In genomic region chr20:62914436-62914835, GRCh38 we compare ENCODE assay signal across 20 cellular contexts. TPM values are rescaled to one million over a fixed set of nuclear protein-coding genes. Genes with fewer than 3 reads are reported as not detected.
DNase-seq lines count a peak whose midpoint lies in the region; ATAC-seq, FAIRE-seq and TF ChIP-seq lines count a peak whose summit lies in the region.
"Had no signal": no experiment of that assay in that cellular context is flagged by ENCODE, and none has a peak within 500 bp of the region (broad histone marks: within the 10 kb centered on the region; RNA-seq: fewer than 3 reads in every experiment).

No MANE protein-coding gene starts in this region.

- no peak overlapping the region for H2BK12ac ChIP-seq in H1 (ENCODE audit: low read depth, low read length)

- WGBS in H1 (ENCODE audit: extremely low coverage in 1 of 2, insufficient coverage in 1 of 2, insufficient read length in 1 of 2, insufficient replicate concordance in 2 of 2, low coverage in 1 of 2, low lambda C conversion rate in 2 of 2, missing lambda C conversion rate in 1 of 2), 2 experiments, result 90% methylated on average over 9 of the region's 9 CpGs; no CpG with 5 or more reads in 1 of the 2 experiments

- no peaks in the 10 kb centered on the region for H3K23me2 ChIP-seq in H1 (ENCODE audit: low read depth, low read length)

- H3K4me1 ChIP-seq in BLaER1 treated with 17β-estradiol and CSF1 and Interleukin-3, amounts not matched to agents 10 nM and 100 nM, result peaks cover 48 to 68% (median 58%) of the 10 kb centered on the region in 10 experiments
- peaks cover 25% of the 10 kb centered on the region for H3K4me1 ChIP-seq in RWPE2 (ENCODE audit: insufficient read depth, poor library complexity, severe bottlenecking)
- peaks cover 11 to 33% (median 28%) of the 10 kb centered on the region in 4 experiments; a peak in 6 of 7 replicates for H3K4me1 ChIP-seq in H1 (replicated peaks in 1 of 4; ENCODE audit: control insufficient read depth in 3 of 4, insufficient read depth in 4 of 4, low read length in 3 of 4)
- H3K4me1 ChIP-seq in naive thymus-derived CD4-positive, alpha-beta T cell (ENCODE audit: control insufficient read depth in 2 of 2, insufficient read depth in 2 of 2, low read length in 2 of 2), result peaks cover 48 to 49% of the 10 kb centered on the region in 2 donors
- no peaks in the 10 kb centered on the region for H3K4me1 ChIP-seq in foreskin keratinocyte

- no peak overlapping the region for H3K23ac ChIP-seq in H1 (ENCODE audit: insufficient read length)

- H3K4ac ChIP-seq in H1 (replicated peaks; ENCODE audit: insufficient read length, low read depth, low read length), result no peak overlapping the region

- peak overlapping the region in 4 of 9 donors; percentile 51 to 83 (median 80) for H3K27ac Mint-ChIP-seq in naive thymus-derived CD4-positive, alpha-beta T cell

- CTCF ChIA-PET in H1 (lab: Charles Lee; ENCODE audit: partially characterized antibody), result interaction anchor here (0.6 to 4.0 kb wide), 12 partner anchors 9 to 362 kb away, joined by 3 to 35 read pairs (median 4); no protein-coding TSS in a partner anchor
- CTCF ChIA-PET in naive thymus-derived CD4-positive, alpha-beta T cell (lab: Charles Lee), result interaction anchor here (0.7 to 13.0 kb wide), 3 partner anchors 14 to 599 kb away, joined by 3 to 102 read pairs (median 4); no protein-coding TSS in a partner anchor

- H3K9me3 ChIP-seq in BLaER1 treated with 17β-estradiol and CSF1 and Interleukin-3, amounts not matched to agents 10 nM and 100 nM (replicated peaks in 1 of 11), result no peaks in the 10 kb centered on the region
- no peaks in the 10 kb centered on the region for H3K9me3 ChIP-seq in RWPE2 (ENCODE audit: severe bottlenecking)
- no peaks in the 10 kb centered on the region for H3K9me3 ChIP-seq in H1 (ENCODE audit: insufficient read depth in 2 of 2, low read depth in 1 of 2, low read length in 1 of 2)
- H3K9me3 ChIP-seq in naive thymus-derived CD4-positive, alpha-beta T cell (ENCODE audit: control insufficient read depth in 2 of 3, low read length in 3 of 3), result no peaks in the 10 kb centered on the region
- H3K9me3 ChIP-seq: body of pancreas had no signal

- no peak for TF ChIP-seq EP300 in H1 (IDR thresholded peaks at IDR 0.05; ENCODE audit: borderline replicate concordance in 1 of 2, low read depth in 2 of 2, low read length in 2 of 2)

- intact Hi-C loops in naive thymus-derived CD4-positive, alpha-beta T cell (cut with micrococcal nuclease), result no loop called here

- H3K56ac ChIP-seq in H1 (replicated peaks; ENCODE audit: insufficient read length, low read depth, low read length), result no peak overlapping the region

- no peak overlapping the region for H2BK20ac ChIP-seq in H1 (ENCODE audit: low read length)

- no peaks in the 10 kb centered on the region for H3K27me3 ChIP-seq in BLaER1 treated with 17β-estradiol and CSF1 and Interleukin-3, amounts not matched to agents 10 nM and 100 nM
- H3K27me3 ChIP-seq in RWPE2 (ENCODE audit: insufficient read depth, poor library complexity, severe bottlenecking), result no peaks in the 10 kb centered on the region
- no peaks in the 10 kb centered on the region for H3K27me3 ChIP-seq in H1 (replicated peaks in 1 of 4; ENCODE audit: control insufficient read depth in 3 of 4, extremely low read depth in 1 of 4, insufficient read depth in 3 of 4, low read length in 3 of 4)
- no peaks in the 10 kb centered on the region for H3K27me3 ChIP-seq in naive thymus-derived CD4-positive, alpha-beta T cell (ENCODE audit: control insufficient read depth in 2 of 2, insufficient read depth in 2 of 2, low read length in 2 of 2)
- no peaks in the 10 kb centered on the region for H3K27me3 ChIP-seq in foreskin keratinocyte
- H3K27me3 ChIP-seq: body of pancreas had no signal

- H3K79me2 ChIP-seq in H1 (ENCODE audit: control insufficient read depth in 1 of 2, insufficient read depth in 2 of 2, low read length in 2 of 2), result peaks cover 52 to 99% of the 10 kb centered on the region in 2 experiments

- H3K4me3 ChIP-seq in BLaER1 treated with 17β-estradiol and CSF1 and Interleukin-3, amounts not matched to agents 10 nM and 100 nM, result no peak overlapping the region
- H3K4me3 ChIP-seq in RWPE2 (ENCODE audit: severe bottlenecking) (no peak overlapping the region), H1 (ENCODE audit: extremely low read depth in 1 of 4, insufficient read depth in 2 of 4, low read depth in 3 of 4, low read length in 4 of 4) (no peak overlapping the region)
- H3K4me3 ChIP-seq in naive thymus-derived CD4-positive, alpha-beta T cell (ENCODE audit: low read length), result no peak overlapping the region
- H3K4me3 ChIP-seq: body of pancreas, GM12878 had no signal

- no peak overlapping the region for H3K14ac ChIP-seq in H1 (ENCODE audit: insufficient read length)

- H3K9ac ChIP-seq in BLaER1 treated with 17β-estradiol and CSF1 and Interleukin-3, amounts not matched to agents 10 nM and 100 nM, result peak overlapping the region in 8 of 11 experiments; percentile 14 to 49 (median 34); a peak in 7 of 22 replicates
- no peak overlapping the region; a peak in 1 of 7 replicates for H3K9ac ChIP-seq in H1 (replicated peaks in 1 of 4; ENCODE audit: extremely low read depth in 1 of 4, low read depth in 3 of 4, low read length in 3 of 4)

- peak overlapping the region in 6 of 10 donors; percentile 19 to 90 (median 54) for H3K4me3 Mint-ChIP-seq in naive thymus-derived CD4-positive, alpha-beta T cell
- H3K4me3 Mint-ChIP-seq: activated B cell treated with CpG ODN at 0.5 μM for 24 hours; T-helper 1 cell treated with Interleukin-12 subunit alpha and Interleukin-12 subunit beta and Interleukin-4 antibody, amounts not matched to agents 30 μg/mL and 1 μg/mL, for 36 hours had no signal

- no peaks in the 10 kb centered on the region for H3K27me3 Mint-ChIP-seq in naive thymus-derived CD4-positive, alpha-beta T cell
- H3K27me3 Mint-ChIP-seq: activated B cell treated with CpG ODN at 0.5 μM for 24 hours had no signal

- no peak overlapping the region for H2AFZ ChIP-seq in H1 (ENCODE audit: low read length)

- FAIRE-seq in H1 (lab: Jason Lieb, UNC), result no peak
- FAIRE-seq: G401.6, GM12878 had no signal

- peaks cover 6 to 31% (median 15%) of the 10 kb centered on the region in 5 donors for H3K36me3 Mint-ChIP-seq in naive thymus-derived CD4-positive, alpha-beta T cell

- H2BK120ac ChIP-seq in H1 (replicated peaks; ENCODE audit: low read depth, low read length), result no peak overlapping the region

- no peak overlapping the region for H4K8ac ChIP-seq in H1 (ENCODE audit: extremely low read depth, insufficient read depth, low read length)

- H2BK5ac ChIP-seq in H1 (ENCODE audit: low read depth, low read length), result no peak overlapping the region

- no peaks in the 10 kb centered on the region for H3K9me3 Mint-ChIP-seq in naive thymus-derived CD4-positive, alpha-beta T cell
- H3K9me3 Mint-ChIP-seq: activated B cell treated with CpG ODN at 0.5 μM for 24 hours; nephron progenitor cell; T-helper 1 cell treated with Interleukin-12 subunit alpha and Interleukin-12 subunit beta and Interleukin-4 antibody, amounts not matched to agents 30 μg/mL and 1 μg/mL, for 36 hours had no signal

- POLR2A ChIA-PET in H1 (lab: Charles Lee; ENCODE audit: partially characterized antibody), result interaction anchor here (0.7 to 20.3 kb wide), 6 partner anchors 11 to 52 kb away, joined by 3 to 363 read pairs (median 28); partner anchors contain the start of genes DIDO1 and GID8
- POLR2A ChIA-PET in naive thymus-derived CD4-positive, alpha-beta T cell (lab: Charles Lee), result interaction anchor here (0.6 to 5.0 kb wide), 3 partner anchors 11 to 443 kb away, joined by 3 to 25 read pairs (median 3); partner anchors contain the start of gene DIDO1

- H3K4me2 ChIP-seq in BLaER1 treated with 17β-estradiol and CSF1 and Interleukin-3, amounts not matched to agents 10 nM and 100 nM, result peak overlapping the region in 10 of 11 experiments; percentile 39 to 85 (median 64); a peak in 17 of 22 replicates
- H3K4me2 ChIP-seq in H1 (ENCODE audit: insufficient read depth in 1 of 2, low read depth in 2 of 2, low read length in 2 of 2), result peak overlapping the region in 1 of 2 experiments; percentile 75; a peak in 1 of 4 replicates

- peaks cover 100% of the 10 kb centered on the region in 11 experiments for H4K20me1 ChIP-seq in BLaER1 treated with 17β-estradiol and CSF1 and Interleukin-3, amounts not matched to agents 10 nM and 100 nM
- peaks cover 60 to 65% of the 10 kb centered on the region in 2 experiments for H4K20me1 ChIP-seq in H1 (replicated peaks in 1 of 2; ENCODE audit: control insufficient read depth in 1 of 2, insufficient read depth in 2 of 2, low read length in 2 of 2)

- no peak overlapping the region for H2BK15ac ChIP-seq in H1 (ENCODE audit: low read length)

- H3K4me1 Mint-ChIP-seq in naive thymus-derived CD4-positive, alpha-beta T cell, result peaks cover 52 to 90% (median 80%) of the 10 kb centered on the region in 7 donors

- H3K27ac ChIP-seq in BLaER1 treated with 17β-estradiol and CSF1 and Interleukin-3, amounts not matched to agents 10 nM and 100 nM, result peak overlapping the region in 5 of 11 experiments; percentile 7 to 68 (median 40); a peak in 6 of 22 replicates
- no peak overlapping the region for H3K27ac ChIP-seq in RWPE2 (ENCODE audit: poor library complexity, severe bottlenecking)
- H3K27ac ChIP-seq in H1 (ENCODE audit: low read depth, low read length), result peak overlapping the region; percentile 35; the same call in 1 of the 2 replicates
- H3K27ac ChIP-seq in naive thymus-derived CD4-positive, alpha-beta T cell (ENCODE audit: low read depth, low read length), result no peak overlapping the region
- no peak overlapping the region for H3K27ac ChIP-seq in foreskin keratinocyte
- H3K27ac ChIP-seq: body of pancreas had no signal

- DNase-seq in RWPE2 (ENCODE audit: low spot score) (peak; percentile 78), H1 (ENCODE audit: low read depth in 1 of 2, low spot score in 2 of 2) (no peak), foreskin keratinocyte (no peak), SW480 (ENCODE audit: low spot score) (no peak), DMS53 (lab: John Stamatoyannopoulos, UW) (no peak)
- DNase-seq in naive thymus-derived CD4-positive, alpha-beta T cell, result no peak
- DNase-seq: activated B cell treated with CpG ODN at 0.5 μM for 24 hours, activated gamma-delta T cell, COR-L47, foreskin melanocyte, Karpas-422, NCI-H1417 treated with DMSO at 0.1 percent for 48 hours, RPMI8226 had no signal

- TF ChIP-seq CTCF in RWPE2 (IDR thresholded peaks at IDR 0.05; ENCODE audit: poor library complexity, severe bottlenecking), result no peak
- no peak for TF ChIP-seq CTCF in H1 (IDR thresholded peaks at IDR 0.05; ENCODE audit: control extremely low read depth in 1 of 3, insufficient read depth in 1 of 3, low read depth in 1 of 3, low read length in 3 of 3)
- TF ChIP-seq CTCF in foreskin keratinocyte (conservative IDR thresholded peaks at IDR 0.05), result no peak

- TF ChIP-seq RAD21 in H1 (IDR thresholded peaks at IDR 0.05 in 1 of 2, conservative IDR thresholded peaks at IDR 0.05 in 1 of 2; ENCODE audit: low read depth in 2 of 2, low read length in 2 of 2), result no peak

- no peak for TF ChIP-seq POLR2A in H1 (IDR thresholded peaks at IDR 0.05; ENCODE audit: control extremely low read depth in 1 of 2, low read depth in 2 of 2, low read length in 2 of 2)

- no peak for ATAC-seq in RWPE2 (ENCODE audit: low read depth)
- ATAC-seq in naive thymus-derived CD4-positive, alpha-beta T cell, result no peak
- ATAC-seq in foreskin keratinocyte, result no peak
- ATAC-seq in HG03175 (IDR thresholded peaks at IDR 0.05; ENCODE audit: unreplicated experiment), result no peak
- ATAC-seq: GM12878 had no signal

- H3K18ac ChIP-seq in H1 (ENCODE audit: extremely low read depth, low read length), result no peak overlapping the region

- no peak overlapping the region for H4K5ac ChIP-seq in H1 (ENCODE audit: insufficient read length, low read depth, low read length)

- no peak overlapping the region for H2AK5ac ChIP-seq in H1 (ENCODE audit: low read depth, low read length)

- H3K79me1 ChIP-seq in H1 (ENCODE audit: low read depth, low read length), result peaks cover 14% of the 10 kb centered on the region

- H4K91ac ChIP-seq in H1 (replicated peaks; ENCODE audit: insufficient read length, low read length), result no peak overlapping the region

- H3K36me3 ChIP-seq in BLaER1 treated with 17β-estradiol and CSF1 and Interleukin-3, amounts not matched to agents 10 nM and 100 nM, result peaks cover 48 to 62% (median 51%) of the 10 kb centered on the region in 11 experiments
- H3K36me3 ChIP-seq in RWPE2 (ENCODE audit: low read depth) (peaks cover 70% of the 10 kb centered on the region), H1 (ENCODE audit: control insufficient read depth in 2 of 4, insufficient read depth in 4 of 4, low read length in 3 of 4) (peaks cover 12 to 37% (median 30%) of the 10 kb centered on the region in 4 experiments; a peak in 7 of 8 replicates)
- H3K36me3 ChIP-seq in naive thymus-derived CD4-positive, alpha-beta T cell (ENCODE audit: control insufficient read depth in 2 of 3, insufficient read depth in 3 of 3, low read length in 3 of 3), result peaks cover 19 to 40% (median 29%) of the 10 kb centered on the region in 3 experiments

RNA-seq across cellular contexts. Expression of gene DIDO1, which starts 11.9 kb away (rescaled TPM):
- 82.8 and 83.2 TPM in 2 replicates for total RNA-seq in H1 (2021; fragmentation: NEBNext Ultra II Directional; extraction: Animal tissue kit (Norgen Biotek cat#: 25700))
- polyA plus RNA-seq in H1 (2011; rRNA removed) (53.6 and 58.8 TPM in 2 replicates), foreskin keratinocyte (11.0 and 12.3 TPM in 2 replicates)
- 66.3 TPM for polyA plus RNA-seq in H1 (2011; cell fraction: cytosol; rRNA removed)
- polyA plus RNA-seq in H1 (2011; cell fraction: nucleus; rRNA removed), result 116 TPM
- 47.3 to 53.1 TPM (median 49.3 TPM) in 4 replicates for polyA plus RNA-seq in H1 (2012, experiment 1 of 2)
- 13.9 TPM for polyA plus RNA-seq in H1 (2012, experiment 2 of 2)
- 63.3 TPM for polyA plus RNA-seq in H1 (2013, experiment 1 of 2)
- 61.2 TPM for polyA plus RNA-seq in H1 (2013, experiment 2 of 2)
- polyA minus RNA-seq in H1 (2011; rRNA and poly(A)+ RNA removed), result 46.3 and 51.4 TPM in 2 replicates
- polyA minus RNA-seq in H1 (2011; cell fraction: cytosol; rRNA and poly(A)+ RNA removed), result 31.8 TPM
- 65.1 TPM for polyA minus RNA-seq in H1 (2011; cell fraction: nucleus; rRNA and poly(A)+ RNA removed)
- 100 to 1,000 TPM in 2 of 5 experiments, 10 to 100 TPM in 3; 66.1 to 139 (median 77.4) TPM for total RNA-seq in naive thymus-derived CD4-positive, alpha-beta T cell
- polyA plus RNA-seq in naive thymus-derived CD4-positive, alpha-beta T cell, result 10 to 100 TPM; 36.6 to 58.4 TPM
- total RNA-seq in foreskin keratinocyte, result 34.0 and 34.2 TPM in 2 replicates

RNA-seq across cellular contexts. Expression of gene GID8, which starts 23.5 kb away (rescaled TPM):
- 72.9 and 73.1 TPM in 2 replicates for total RNA-seq in H1 (2021; fragmentation: NEBNext Ultra II Directional; extraction: Animal tissue kit (Norgen Biotek cat#: 25700))
- polyA plus RNA-seq in H1 (2011; rRNA removed) (39.7 and 40.7 TPM in 2 replicates), foreskin keratinocyte (16.2 and 18.2 TPM in 2 replicates)
- polyA plus RNA-seq in H1 (2011; cell fraction: cytosol; rRNA removed), result 44.1 TPM
- polyA plus RNA-seq in H1 (2011; cell fraction: nucleus; rRNA removed), result 33.3 TPM
- polyA plus RNA-seq in H1 (2012, experiment 1 of 2), result 43.9 to 48.5 TPM (median 46.8 TPM) in 4 replicates
- 28.5 TPM for polyA plus RNA-seq in H1 (2012, experiment 2 of 2)
- 46.0 TPM for polyA plus RNA-seq in H1 (2013, experiment 1 of 2)
- polyA plus RNA-seq in H1 (2013, experiment 2 of 2), result 45.2 TPM
- polyA minus RNA-seq in H1 (2011; rRNA and poly(A)+ RNA removed), result 51.3 and 52.9 TPM in 2 replicates
- polyA minus RNA-seq in H1 (2011; cell fraction: cytosol; rRNA and poly(A)+ RNA removed), result 29.9 TPM
- polyA minus RNA-seq in H1 (2011; cell fraction: nucleus; rRNA and poly(A)+ RNA removed), result 23.9 TPM
- total RNA-seq in naive thymus-derived CD4-positive, alpha-beta T cell, result 10 to 100 TPM; 32.1 to 48.0 (median 40.7) TPM
- polyA plus RNA-seq in naive thymus-derived CD4-positive, alpha-beta T cell, result 10 to 100 TPM; 19.6 to 22.9 TPM
- total RNA-seq in foreskin keratinocyte, result 25.5 and 26.9 TPM in 2 replicates

RNA-seq across cellular contexts. Expression of gene SLC17A9, which starts 38.1 kb away (rescaled TPM):
- total RNA-seq in H1 (2021; fragmentation: NEBNext Ultra II Directional; extraction: Animal tissue kit (Norgen Biotek cat#: 25700)), result 31.1 and 35.2 TPM in 2 replicates
- polyA plus RNA-seq in H1 (2011; rRNA removed) (23.5 and 39.6 TPM in 2 replicates), foreskin keratinocyte (0.29 and 0.33 TPM in 2 replicates)
- polyA plus RNA-seq in H1 (2011; cell fraction: cytosol; rRNA removed), result 26.0 TPM
- polyA plus RNA-seq in H1 (2011; cell fraction: nucleus; rRNA removed), result 178 TPM
- 15.9 to 29.2 TPM (median 25.3 TPM) in 4 replicates for polyA plus RNA-seq in H1 (2012, experiment 1 of 2)
- polyA plus RNA-seq in H1 (2012, experiment 2 of 2), result 17.4 TPM
- polyA plus RNA-seq in H1 (2013, experiment 1 of 2), result 44.3 TPM
- 44.7 TPM for polyA plus RNA-seq in H1 (2013, experiment 2 of 2)
- polyA minus RNA-seq in H1 (2011; rRNA and poly(A)+ RNA removed), result 6.0 and 6.5 TPM in 2 replicates
- polyA minus RNA-seq in H1 (2011; cell fraction: cytosol; rRNA and poly(A)+ RNA removed), result 10.4 TPM
- 14.7 TPM for polyA minus RNA-seq in H1 (2011; cell fraction: nucleus; rRNA and poly(A)+ RNA removed)
- 10 to 100 TPM in 1 of 5 experiments, 1 to 10 TPM in 4; 3.4 to 12.6 (median 5.6) TPM for total RNA-seq in naive thymus-derived CD4-positive, alpha-beta T cell
- polyA plus RNA-seq in naive thymus-derived CD4-positive, alpha-beta T cell, result under 1 TPM; 0.44 to 0.63 TPM
- total RNA-seq in foreskin keratinocyte, result 0.25 and 0.34 TPM in 2 replicates

RNA-seq across cellular contexts. Expression of gene TCFL5, which starts 52.8 kb away (rescaled TPM):
- total RNA-seq in H1 (2021; fragmentation: NEBNext Ultra II Directional; extraction: Animal tissue kit (Norgen Biotek cat#: 25700)), result 15.0 and 15.6 TPM in 2 replicates
- polyA plus RNA-seq in H1 (2011; rRNA removed) (4.4 and 6.2 TPM in 2 replicates), foreskin keratinocyte (7.5 and 10.1 TPM in 2 replicates)
- polyA plus RNA-seq in H1 (2011; cell fraction: cytosol; rRNA removed), result 8.6 TPM
- 8.7 TPM for polyA plus RNA-seq in H1 (2011; cell fraction: nucleus; rRNA removed)
- polyA plus RNA-seq in H1 (2012, experiment 1 of 2), result 9.0 to 10.3 TPM (median 10.0 TPM) in 4 replicates
- polyA plus RNA-seq in H1 (2012, experiment 2 of 2), result 4.7 TPM
- 10.2 TPM for polyA plus RNA-seq in H1 (2013, experiment 1 of 2)
- 9.9 TPM for polyA plus RNA-seq in H1 (2013, experiment 2 of 2)
- polyA minus RNA-seq in H1 (2011; rRNA and poly(A)+ RNA removed), result 5.1 and 5.4 TPM in 2 replicates
- 6.5 TPM for polyA minus RNA-seq in H1 (2011; cell fraction: cytosol; rRNA and poly(A)+ RNA removed)
- polyA minus RNA-seq in H1 (2011; cell fraction: nucleus; rRNA and poly(A)+ RNA removed), result 7.9 TPM
- 10 to 100 TPM in 2 of 5 experiments, 1 to 10 TPM in 3; 3.7 to 10.8 (median 7.5) TPM for total RNA-seq in naive thymus-derived CD4-positive, alpha-beta T cell
- polyA plus RNA-seq in naive thymus-derived CD4-positive, alpha-beta T cell, result 1 to 10 TPM in 1 of 2 donors, under 1 TPM in 1; 0.91 to 1.9 TPM
- 13.6 and 15.8 TPM in 2 replicates for total RNA-seq in foreskin keratinocyte

Comparison
In these comparisons a context has a peak if more than half of its experiments do, and no peak if none do; other contexts are left out.
1. H3K9ac ChIP-seq: peak in BLaER1 treated with 17β-estradiol and CSF1 and Interleukin-3, amounts not matched to agents 10 nM and 100 nM (8 of 11); none in H1 (0 of 4).